Comparison of ENCODE assay signal across 9 cellular contexts in the genomic region with DNA sequence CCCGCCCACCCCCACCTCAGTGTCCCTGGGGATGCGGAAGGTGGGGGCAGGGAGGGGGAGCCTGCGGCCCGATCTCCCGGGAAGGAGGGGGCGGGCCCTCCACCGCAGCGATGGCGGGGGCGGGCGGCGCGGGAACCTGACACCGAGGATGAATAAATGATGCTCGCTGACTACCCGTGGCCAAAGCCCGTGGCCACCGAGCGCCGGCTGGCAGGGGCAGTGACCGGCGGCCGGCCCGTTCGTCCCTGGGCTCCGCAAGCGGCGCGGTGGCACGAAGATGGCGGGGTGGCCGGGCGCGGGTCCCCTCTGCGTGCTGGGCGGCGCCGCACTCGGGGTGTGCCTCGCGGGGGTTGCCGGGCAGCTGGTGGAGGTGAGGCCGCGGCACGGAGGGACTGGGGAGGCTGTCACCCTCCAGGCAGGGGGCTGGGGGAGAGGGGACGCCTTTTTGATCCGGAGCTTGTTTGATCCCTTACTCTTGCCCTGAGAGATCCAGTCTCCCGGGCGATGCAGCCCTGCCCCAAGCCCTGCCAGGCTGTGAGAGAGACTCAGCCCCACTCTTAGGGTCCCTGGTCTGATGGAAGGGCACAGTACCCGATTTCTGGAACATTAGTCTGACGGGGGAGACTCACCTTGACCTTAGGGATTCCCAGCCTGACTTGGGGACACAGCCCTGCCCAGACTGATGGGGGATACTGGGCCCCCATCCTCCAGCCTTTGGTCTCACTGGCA. TPM values are rescaled to one million over a fixed set of nuclear protein-coding genes. Genes with fewer than 3 reads are reported as not detected.
DNase-seq lines count a peak whose midpoint lies in the region; ATAC-seq and TF ChIP-seq lines count a peak whose summit lies in the region.
"Had no signal": no experiment of that assay in that cellular context is flagged by ENCODE, and none has a peak within 500 bp of the region (broad histone marks: within the 10 kb centered on the region; RNA-seq: fewer than 3 reads in every experiment).

A gene with protein sequence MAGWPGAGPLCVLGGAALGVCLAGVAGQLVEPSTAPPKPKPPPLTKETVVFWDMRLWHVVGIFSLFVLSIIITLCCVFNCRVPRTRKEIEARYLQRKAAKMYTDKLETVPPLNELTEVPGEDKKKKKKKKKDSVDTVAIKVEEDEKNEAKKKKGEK (plus strand): TSS at position 182 of the 729 bp plus-strand sequence. CDS start 96 bp downstream, at position 278.

- no peak for ATAC-seq in stimulated activated effector memory CD8-positive, alpha-beta T cell treated with anti-CD3 and anti-CD28 coated beads, Interleukin-12 subunit alpha, Interleukin-12 subunit beta, amount 100 ng/mL, for 72 hours
- ATAC-seq in GM18867 (IDR thresholded peaks at IDR 0.05; ENCODE audit: unreplicated experiment) = no peak
- ATAC-seq: activated CD8-positive, alpha-beta T cell treated with anti-CD3 and anti-CD28 coated beads, Interleukin-2, amount 10 ng/mL, durations not matched to agents 7 days and 5 days had no signal

- H4K20me1 ChIP-seq in neural cell (ENCODE audit: insufficient read depth) = no peaks in the 10 kb centered on the region

- no peaks in the 10 kb centered on the region for H3K36me3 Mint-ChIP-seq in stimulated activated effector memory CD8-positive, alpha-beta T cell treated with anti-CD3 and anti-CD28 coated beads, Interleukin-12 subunit alpha, Interleukin-12 subunit beta, amount 100 ng/mL, for 72 hours

- H3K4me1 Mint-ChIP-seq in stimulated activated effector memory CD8-positive, alpha-beta T cell treated with anti-CD3 and anti-CD28 coated beads, Interleukin-12 subunit alpha, Interleukin-12 subunit beta, amount 100 ng/mL, for 72 hours = no peaks in the 10 kb centered on the region

- H3K36me3 ChIP-seq in BE2C (no peaks in the 10 kb centered on the region), H7 (replicated peaks; ENCODE audit: control insufficient read depth, insufficient read depth, low read length) (no peaks in the 10 kb centered on the region), endocrine pancreas (ENCODE audit: control insufficient read depth, insufficient read depth, low read length) (no peaks in the 10 kb centered on the region), neural cell (ENCODE audit: insufficient read depth, low read length) (no peaks in the 10 kb centered on the region)

- H3K4me3 Mint-ChIP-seq in stimulated activated effector memory CD8-positive, alpha-beta T cell treated with anti-CD3 and anti-CD28 coated beads, Interleukin-12 subunit alpha, Interleukin-12 subunit beta, amount 100 ng/mL, for 72 hours = no peak within 1 kb of the TSS
- H3K4me3 Mint-ChIP-seq: activated CD8-positive, alpha-beta T cell treated with anti-CD3 and anti-CD28 coated beads, Interleukin-2, amount 10 ng/mL, durations not matched to agents 7 days and 5 days had no signal

- no peaks in the 10 kb centered on the region for H3F3A ChIP-seq in neural cell (ENCODE audit: insufficient read depth, low read length, poor library complexity, severe bottlenecking)

- H3K4me3 ChIP-seq in BE2C (ENCODE audit: low read depth, low read length) = peak within 1 kb of the TSS; percentile 43
- H3K4me3 ChIP-seq in H7 (ENCODE audit: insufficient read depth, low read depth, low read length) = no peak within 1 kb of the TSS
- H3K4me3 ChIP-seq in endocrine pancreas (ENCODE audit: control insufficient read depth, insufficient read depth, low read length) = no peak within 1 kb of the TSS
- peak within 1 kb of the TSS; percentile 56 for H3K4me3 ChIP-seq in neural cell (ENCODE audit: low read length)

- H3K9ac ChIP-seq in endocrine pancreas (ENCODE audit: control insufficient read depth, insufficient read depth, low read length) = peak within 1 kb of the TSS; percentile 36
- peak within 1 kb of the TSS; percentile 29 for H3K9ac ChIP-seq in neural cell (ENCODE audit: low read length)

- H3K9me2 ChIP-seq in neural cell (ENCODE audit: insufficient read depth, low read length) = no peaks in the 10 kb centered on the region

- peaks cover 10% of the 10 kb centered on the region for H3K4me1 ChIP-seq in BE2C
- H3K4me1 ChIP-seq in endocrine pancreas (ENCODE audit: control insufficient read depth, insufficient read depth, low read length) = no peaks in the 10 kb centered on the region

- H3K79me2 ChIP-seq in neural cell (replicated peaks; ENCODE audit: insufficient read depth, low read length) = no peaks in the 10 kb centered on the region

- no peak within 1 kb of the TSS for H3K27ac ChIP-seq in neural cell (ENCODE audit: low read length)

- no peak within 1 kb of the TSS for H3K27ac Mint-ChIP-seq in stimulated activated effector memory CD8-positive, alpha-beta T cell treated with anti-CD3 and anti-CD28 coated beads, Interleukin-12 subunit alpha, Interleukin-12 subunit beta, amount 100 ng/mL, for 72 hours
- H3K27ac Mint-ChIP-seq: activated CD8-positive, alpha-beta T cell treated with anti-CD3 and anti-CD28 coated beads, Interleukin-2, amount 10 ng/mL, durations not matched to agents 7 days and 5 days had no signal

- H3K9me3 ChIP-seq in BE2C (no peaks in the 10 kb centered on the region), endocrine pancreas (ENCODE audit: control insufficient read depth, low read length) (no peaks in the 10 kb centered on the region), neural cell (ENCODE audit: low read length) (no peaks in the 10 kb centered on the region)

- H3K9me3 Mint-ChIP-seq in stimulated activated effector memory CD8-positive, alpha-beta T cell treated with anti-CD3 and anti-CD28 coated beads, Interleukin-12 subunit alpha, Interleukin-12 subunit beta, amount 100 ng/mL, for 72 hours = no peaks in the 10 kb centered on the region

- no peak within 1 kb of the TSS for H2AFZ ChIP-seq in neural cell (ENCODE audit: low read depth, low read length)

- DNase-seq in BE2C (peak; percentile 37), H7 (peak; percentile 85), AML-193 (lab: John Stamatoyannopoulos, UW) (no peak)
- no peak for DNase-seq in stimulated activated effector memory CD8-positive, alpha-beta T cell treated with anti-CD3 and anti-CD28 coated beads, Interleukin-12 subunit alpha, Interleukin-12 subunit beta, amount 100 ng/mL, for 72 hours (ENCODE audit: low spot score in 2 of 2)
- DNase-seq in activated CD8-positive, alpha-beta memory T cell treated with anti-CD3 and anti-CD28 coated beads, Interleukin-2, amount 50 U/mL, for 48 hours = no peak
- DNase-seq: activated CD8-positive, alpha-beta T cell treated with anti-CD3 and anti-CD28 coated beads, Interleukin-2, amount 10 ng/mL, durations not matched to agents 7 days and 5 days had no signal

- TF ChIP-seq EP300 in neural cell (conservative IDR thresholded peaks at IDR 0.05; ENCODE audit: poor library complexity, severe bottlenecking) = no peak

- H3K4me2 ChIP-seq in neural cell (ENCODE audit: low read length) = no peak within 1 kb of the TSS

- no peak for TF ChIP-seq CTCF in BE2C (IDR thresholded peaks at IDR 0.05; ENCODE audit: low read depth, low read length)
- no peak for TF ChIP-seq CTCF in neural cell (IDR thresholded peaks at IDR 0.05; ENCODE audit: poor library complexity, severe bottlenecking)

- H3K27me3 ChIP-seq in BE2C (no peaks in the 10 kb centered on the region), H7 (ENCODE audit: control insufficient read depth, insufficient read depth, low read length) (peaks cover 3% of the 10 kb centered on the region), endocrine pancreas (ENCODE audit: control insufficient read depth, insufficient read depth, low read length) (no peaks in the 10 kb centered on the region), neural cell (ENCODE audit: insufficient read depth, low read depth, low read length) (peaks cover 13% of the 10 kb centered on the region)

- TF ChIP-seq RAD21 in neural cell (conservative IDR thresholded peaks at IDR 0.05) = no peak

TF ChIP-seq in neural cell, 6 proteins besides CTCF, POLR2A, EP300 and RAD21:
- no peak for TF ChIP-seq SMC3 (conservative IDR thresholded peaks at IDR 0.05; ENCODE audit: poor library complexity)
- no peak for TF ChIP-seq POLR2AphosphoS5 (IDR thresholded peaks at IDR 0.05)
- TF ChIP-seq EZH2 (IDR thresholded peaks at IDR 0.05; ENCODE audit: borderline replicate concordance, insufficient read depth, low read length, poor library complexity, severe bottlenecking) = no peak
- TF ChIP-seq, protein P1, sequence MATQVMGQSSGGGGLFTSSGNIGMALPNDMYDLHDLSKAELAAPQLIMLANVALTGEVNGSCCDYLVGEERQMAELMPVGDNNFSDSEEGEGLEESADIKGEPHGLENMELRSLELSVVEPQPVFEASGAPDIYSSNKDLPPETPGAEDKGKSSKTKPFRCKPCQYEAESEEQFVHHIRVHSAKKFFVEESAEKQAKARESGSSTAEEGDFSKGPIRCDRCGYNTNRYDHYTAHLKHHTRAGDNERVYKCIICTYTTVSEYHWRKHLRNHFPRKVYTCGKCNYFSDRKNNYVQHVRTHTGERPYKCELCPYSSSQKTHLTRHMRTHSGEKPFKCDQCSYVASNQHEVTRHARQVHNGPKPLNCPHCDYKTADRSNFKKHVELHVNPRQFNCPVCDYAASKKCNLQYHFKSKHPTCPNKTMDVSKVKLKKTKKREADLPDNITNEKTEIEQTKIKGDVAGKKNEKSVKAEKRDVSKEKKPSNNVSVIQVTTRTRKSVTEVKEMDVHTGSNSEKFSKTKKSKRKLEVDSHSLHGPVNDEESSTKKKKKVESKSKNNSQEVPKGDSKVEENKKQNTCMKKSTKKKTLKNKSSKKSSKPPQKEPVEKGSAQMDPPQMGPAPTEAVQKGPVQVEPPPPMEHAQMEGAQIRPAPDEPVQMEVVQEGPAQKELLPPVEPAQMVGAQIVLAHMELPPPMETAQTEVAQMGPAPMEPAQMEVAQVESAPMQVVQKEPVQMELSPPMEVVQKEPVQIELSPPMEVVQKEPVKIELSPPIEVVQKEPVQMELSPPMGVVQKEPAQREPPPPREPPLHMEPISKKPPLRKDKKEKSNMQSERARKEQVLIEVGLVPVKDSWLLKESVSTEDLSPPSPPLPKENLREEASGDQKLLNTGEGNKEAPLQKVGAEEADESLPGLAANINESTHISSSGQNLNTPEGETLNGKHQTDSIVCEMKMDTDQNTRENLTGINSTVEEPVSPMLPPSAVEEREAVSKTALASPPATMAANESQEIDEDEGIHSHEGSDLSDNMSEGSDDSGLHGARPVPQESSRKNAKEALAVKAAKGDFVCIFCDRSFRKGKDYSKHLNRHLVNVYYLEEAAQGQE (IDR thresholded peaks at IDR 0.05; ENCODE audit: borderline replicate concordance) = no peak
- TF ChIP-seq MXI1 (conservative IDR thresholded peaks at IDR 0.05; ENCODE audit: poor library complexity, severe bottlenecking) = no peak
- no peak for TF ChIP-seq TAF1 (IDR thresholded peaks at IDR 0.05; ENCODE audit: low read depth)

RNA-seq across cellular contexts. Expression of the gene that starts here (rescaled TPM):
- 0.62 TPM for polyA plus RNA-seq in BE2C (2012; ENCODE audit: insufficient read depth, insufficient read length, low read depth)
- 0.22 and 0.59 TPM in 2 replicates for total RNA-seq in H7 (2014; rRNA removed; shearing (Covaris generic))
- polyA plus RNA-seq in neural cell = not detected in 2 replicates
- polyA minus RNA-seq in neural cell = 0.46 TPM in 1 of 2 replicates, not detected in the other

Comparison
In these comparisons a context has a peak if more than half of its experiments do, and no peak if none do; other contexts are left out.
1. Peak in DNase-seq in H7; RNA of the gene not detected or under 1 TPM.
2. H3K4me3 ChIP-seq: peak in BE2C (single experiment) and neural cell (single experiment); none in H7 (single experiment) and endocrine pancreas (single experiment).